1 cellular context compared by ENCODE assay signal in the genomic region with DNA sequence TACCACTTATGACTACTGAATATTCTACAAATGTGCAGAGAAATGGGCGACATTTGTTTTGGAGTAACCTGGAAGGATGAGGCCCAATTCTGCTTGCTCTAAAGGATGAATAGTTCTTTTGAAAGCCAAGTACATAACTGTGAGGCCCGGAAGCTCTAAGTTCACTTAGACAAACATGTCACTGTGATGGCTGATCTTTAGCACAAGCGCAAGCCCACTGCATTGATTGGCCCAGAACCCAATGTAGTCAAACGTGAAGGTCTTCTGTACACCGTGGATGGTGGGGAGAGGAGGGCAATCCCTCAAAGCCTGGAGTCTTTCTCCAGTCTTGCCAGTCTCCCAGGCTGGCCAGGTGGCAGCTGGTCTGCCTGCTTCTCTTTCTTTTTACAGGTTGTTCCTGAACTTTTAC.
TF ChIP-seq lines count a peak whose summit lies in the region.

No MANE protein-coding gene starts in this region.

TF ChIP-seq in HepG2, 621 proteins besides CTCF, POLR2A, EP300 and RAD21 (continued from another document and continues in another):
- TF ChIP-seq, protein P1, sequence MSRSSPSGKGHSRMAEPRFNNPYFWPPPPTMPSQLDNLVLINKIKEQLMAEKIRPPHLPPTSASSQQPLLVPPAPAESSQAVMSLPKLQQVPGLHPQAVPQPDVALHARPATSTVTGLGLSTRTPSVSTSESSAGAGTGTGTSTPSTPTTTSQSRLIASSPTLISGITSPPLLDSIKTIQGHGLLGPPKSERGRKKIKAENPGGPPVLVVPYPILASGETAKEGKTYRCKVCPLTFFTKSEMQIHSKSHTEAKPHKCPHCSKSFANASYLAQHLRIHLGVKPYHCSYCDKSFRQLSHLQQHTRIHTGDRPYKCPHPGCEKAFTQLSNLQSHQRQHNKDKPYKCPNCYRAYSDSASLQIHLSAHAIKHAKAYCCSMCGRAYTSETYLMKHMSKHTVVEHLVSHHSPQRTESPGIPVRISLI (CRISPR knock-in tag; IDR thresholded peaks at IDR 0.05; ENCODE audit: borderline replicate concordance) = no peak
- TF ChIP-seq ZNF20 (CRISPR knock-in tag; IDR thresholded peaks at IDR 0.05) = no peak
- TF ChIP-seq ZBTB8A (CRISPR knock-in tag; IDR thresholded peaks at IDR 0.05; ENCODE audit: borderline replicate concordance, low read depth) = no peak
- TF ChIP-seq FOXC1 (CRISPR knock-in tag; IDR thresholded peaks at IDR 0.05; ENCODE audit: borderline replicate concordance) = 0 out of 2 replicates have a peak, but pooled peaks have one; percentile 30
- no peak for TF ChIP-seq AGO1 (IDR thresholded peaks at IDR 0.05; ENCODE audit: low read depth, low read length, poor library complexity, severe bottlenecking)
- peak; percentile 83; the same call in 1 of the 2 replicates for TF ChIP-seq WIZ (CRISPR knock-in tag; IDR thresholded peaks at IDR 0.05)
- TF ChIP-seq NR1H2 (CRISPR knock-in tag; IDR thresholded peaks at IDR 0.05; ENCODE audit: borderline replicate concordance, low read depth) = no peak
- peak; percentile 88 for TF ChIP-seq ZMYM3 (CRISPR knock-in tag; IDR thresholded peaks at IDR 0.05)
- TF ChIP-seq ZFY (CRISPR knock-in tag; IDR thresholded peaks at IDR 0.05) = no peak; the same call in 1 of the 2 replicates
- no peak for TF ChIP-seq ZSCAN12 (CRISPR knock-in tag; IDR thresholded peaks at IDR 0.05)
- TF ChIP-seq SRSF1 (optimal IDR thresholded peaks at IDR 0.05; ENCODE audit: low read depth, low read length) = no peak
- no peak for TF ChIP-seq NFRKB (IDR thresholded peaks at IDR 0.05)
- TF ChIP-seq CEBPB (IDR thresholded peaks at IDR 0.05; ENCODE audit: borderline replicate concordance, low read depth, low read length) = no peak
- peak; percentile 67 for TF ChIP-seq RARA (CRISPR knock-in tag; IDR thresholded peaks at IDR 0.05)
- no peak for TF ChIP-seq REXO4 (CRISPR knock-in tag; IDR thresholded peaks at IDR 0.05; ENCODE audit: borderline replicate concordance)
- no peak for TF ChIP-seq ZNF430 (CRISPR knock-in tag; IDR thresholded peaks at IDR 0.05)
- TF ChIP-seq MYPOP (CRISPR knock-in tag; IDR thresholded peaks at IDR 0.05) = no peak
- TF ChIP-seq ZNF281 (CRISPR knock-in tag; IDR thresholded peaks at IDR 0.05; ENCODE audit: borderline replicate concordance) = no peak
- TF ChIP-seq ZNF337 (CRISPR knock-in tag; IDR thresholded peaks at IDR 0.05; ENCODE audit: borderline replicate concordance, low read depth) = no peak
- no peak for TF ChIP-seq ZMAT5 (CRISPR knock-in tag; IDR thresholded peaks at IDR 0.05; ENCODE audit: borderline replicate concordance, low read depth)
- TF ChIP-seq HOXA3 (CRISPR knock-in tag; IDR thresholded peaks at IDR 0.05) = peak; percentile 72
- no peak for TF ChIP-seq GPBP1L1 (CRISPR knock-in tag; IDR thresholded peaks at IDR 0.05)
- no peak for TF ChIP-seq THAP9 (CRISPR knock-in tag; IDR thresholded peaks at IDR 0.05; ENCODE audit: borderline replicate concordance)
- TF ChIP-seq PAXIP1 (CRISPR knock-in tag; conservative IDR thresholded peaks at IDR 0.05) = peak; percentile 95
- TF ChIP-seq NFIB (CRISPR knock-in tag; IDR thresholded peaks at IDR 0.05; ENCODE audit: borderline replicate concordance) = no peak
- no peak for TF ChIP-seq ZNF556 (CRISPR knock-in tag; IDR thresholded peaks at IDR 0.05; ENCODE audit: borderline replicate concordance)
- TF ChIP-seq MAFK (conservative IDR thresholded peaks at IDR 0.05 in 1 of 2, IDR thresholded peaks at IDR 0.05 in 1 of 2; ENCODE audit: low read length in 2 of 2) = no peak
- no peak for TF ChIP-seq NFKB2 (CRISPR knock-in tag; IDR thresholded peaks at IDR 0.05; ENCODE audit: borderline replicate concordance)
- no peak for TF ChIP-seq ATAD3A (CRISPR knock-in tag; IDR thresholded peaks at IDR 0.05)
- peak; percentile 77; the same call in 1 of the 2 replicates for TF ChIP-seq TARDBP (CRISPR knock-in tag; IDR thresholded peaks at IDR 0.05)
- TF ChIP-seq KLF13 (CRISPR knock-in tag; IDR thresholded peaks at IDR 0.05) = no peak
- no peak for TF ChIP-seq TSC22D2 (CRISPR knock-in tag; IDR thresholded peaks at IDR 0.05; ENCODE audit: borderline replicate concordance)
- TF ChIP-seq DDIT3 (CRISPR knock-in tag; IDR thresholded peaks at IDR 0.05) = no peak
- TF ChIP-seq ELF3 (CRISPR knock-in tag; IDR thresholded peaks at IDR 0.05) = peak; percentile 57; the same call in 1 of the 2 replicates
- TF ChIP-seq FLYWCH1 (CRISPR knock-in tag; IDR thresholded peaks at IDR 0.05) = no peak
- no peak for TF ChIP-seq ZHX2 (IDR thresholded peaks at IDR 0.05; ENCODE audit: low read depth)
- no peak for TF ChIP-seq ZHX2 (CRISPR knock-in tag; IDR thresholded peaks at IDR 0.05; ENCODE audit: borderline replicate concordance)
- TF ChIP-seq ZNF816 (CRISPR knock-in tag; IDR thresholded peaks at IDR 0.05; ENCODE audit: borderline replicate concordance) = no peak
